In the genomic region with DNA sequence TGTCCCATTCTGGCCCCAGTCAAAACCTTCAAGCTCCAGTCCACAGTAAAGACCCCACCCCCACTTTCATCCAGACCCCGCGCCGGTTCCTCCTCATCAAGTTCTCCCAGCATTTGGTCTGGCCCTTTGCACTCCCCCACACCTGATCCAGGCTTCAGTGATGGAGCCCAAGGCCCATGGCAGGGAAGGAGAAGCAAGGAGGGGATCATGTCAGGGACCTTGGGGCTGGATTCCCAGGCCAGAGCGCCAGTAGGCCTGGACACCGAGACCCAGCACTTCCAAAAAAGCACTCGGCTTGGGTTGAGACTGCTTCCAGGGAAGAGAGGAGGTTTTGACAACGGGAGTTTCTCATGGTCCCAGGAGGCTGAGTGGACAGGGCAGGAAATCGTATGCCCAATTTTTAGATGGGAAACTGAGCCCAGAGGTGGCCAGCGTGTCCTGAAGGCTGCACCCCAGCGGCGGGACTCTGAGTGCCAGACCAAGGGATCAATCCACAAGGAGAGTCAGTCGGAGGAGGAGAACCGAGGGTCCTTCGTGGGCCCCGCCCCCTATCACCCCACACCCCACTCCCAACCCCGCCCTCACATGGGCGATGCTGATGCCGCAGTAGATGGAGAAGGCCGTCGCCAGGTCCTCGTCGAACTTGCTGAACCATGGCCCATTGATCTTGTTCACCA, we compare ENCODE assay signal across 1 cellular context.
TF ChIP-seq lines count a peak whose summit lies in the region.

No MANE protein-coding gene starts in this region.

TF ChIP-seq in HepG2, 621 proteins besides CTCF, POLR2A, EP300 and RAD21 (continued from another document):
- TF ChIP-seq, protein P1, sequence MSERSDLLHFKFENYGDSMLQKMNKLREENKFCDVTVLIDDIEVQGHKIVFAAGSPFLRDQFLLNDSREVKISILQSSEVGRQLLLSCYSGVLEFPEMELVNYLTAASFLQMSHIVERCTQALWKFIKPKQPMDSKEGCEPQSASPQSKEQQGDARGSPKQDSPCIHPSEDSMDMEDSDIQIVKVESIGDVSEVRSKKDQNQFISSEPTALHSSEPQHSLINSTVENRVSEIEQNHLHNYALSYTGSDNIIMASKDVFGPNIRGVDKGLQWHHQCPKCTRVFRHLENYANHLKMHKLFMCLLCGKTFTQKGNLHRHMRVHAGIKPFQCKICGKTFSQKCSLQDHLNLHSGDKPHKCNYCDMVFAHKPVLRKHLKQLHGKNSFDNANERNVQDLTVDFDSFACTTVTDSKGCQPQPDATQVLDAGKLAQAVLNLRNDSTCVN (CRISPR knock-in tag; IDR thresholded peaks at IDR 0.05; ENCODE audit: borderline replicate concordance): no peak
- TF ChIP-seq ZNF180 (CRISPR knock-in tag; IDR thresholded peaks at IDR 0.05; ENCODE audit: borderline replicate concordance, low read depth) (no peak), REL (CRISPR knock-in tag; conservative IDR thresholded peaks at IDR 0.05) (no peak), ZFP90 (CRISPR knock-in tag; IDR thresholded peaks at IDR 0.05; ENCODE audit: borderline replicate concordance) (no peak), ZFP36L1 (CRISPR knock-in tag; IDR thresholded peaks at IDR 0.05) (no peak), PHB2 (IDR thresholded peaks at IDR 0.05; ENCODE audit: partially characterized antibody) (no peak), CC2D1A (CRISPR knock-in tag; IDR thresholded peaks at IDR 0.05) (no peak), ZNF644 (CRISPR knock-in tag; IDR thresholded peaks at IDR 0.05; ENCODE audit: low read depth) (no peak), MED8 (CRISPR knock-in tag; IDR thresholded peaks at IDR 0.05; ENCODE audit: insufficient replicate concordance) (no peak)
- TF ChIP-seq, protein P2, sequence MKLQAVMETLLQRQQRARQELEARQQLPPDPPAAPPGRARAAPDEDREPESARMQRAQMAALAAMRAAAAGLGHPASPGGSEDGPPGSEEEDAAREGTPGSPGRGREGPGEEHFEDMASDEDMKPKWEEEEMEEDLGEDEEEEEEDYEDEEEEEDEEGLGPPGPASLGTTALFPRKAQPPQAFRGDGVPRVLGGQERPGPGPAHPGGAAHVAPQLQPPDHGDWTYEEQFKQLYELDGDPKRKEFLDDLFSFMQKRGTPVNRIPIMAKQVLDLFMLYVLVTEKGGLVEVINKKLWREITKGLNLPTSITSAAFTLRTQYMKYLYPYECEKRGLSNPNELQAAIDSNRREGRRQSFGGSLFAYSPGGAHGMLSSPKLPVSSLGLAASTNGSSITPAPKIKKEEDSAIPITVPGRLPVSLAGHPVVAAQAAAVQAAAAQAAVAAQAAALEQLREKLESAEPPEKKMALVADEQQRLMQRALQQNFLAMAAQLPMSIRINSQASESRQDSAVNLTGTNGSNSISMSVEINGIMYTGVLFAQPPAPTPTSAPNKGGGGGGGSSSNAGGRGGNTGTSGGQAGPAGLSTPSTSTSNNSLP (IDR thresholded peaks at IDR 0.05; ENCODE audit: low read depth, low read length): no peak
- TF ChIP-seq, protein P3, sequence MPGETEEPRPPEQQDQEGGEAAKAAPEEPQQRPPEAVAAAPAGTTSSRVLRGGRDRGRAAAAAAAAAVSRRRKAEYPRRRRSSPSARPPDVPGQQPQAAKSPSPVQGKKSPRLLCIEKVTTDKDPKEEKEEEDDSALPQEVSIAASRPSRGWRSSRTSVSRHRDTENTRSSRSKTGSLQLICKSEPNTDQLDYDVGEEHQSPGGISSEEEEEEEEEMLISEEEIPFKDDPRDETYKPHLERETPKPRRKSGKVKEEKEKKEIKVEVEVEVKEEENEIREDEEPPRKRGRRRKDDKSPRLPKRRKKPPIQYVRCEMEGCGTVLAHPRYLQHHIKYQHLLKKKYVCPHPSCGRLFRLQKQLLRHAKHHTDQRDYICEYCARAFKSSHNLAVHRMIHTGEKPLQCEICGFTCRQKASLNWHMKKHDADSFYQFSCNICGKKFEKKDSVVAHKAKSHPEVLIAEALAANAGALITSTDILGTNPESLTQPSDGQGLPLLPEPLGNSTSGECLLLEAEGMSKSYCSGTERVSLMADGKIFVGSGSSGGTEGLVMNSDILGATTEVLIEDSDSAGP (CRISPR knock-in tag; IDR thresholded peaks at IDR 0.05; ENCODE audit: borderline replicate concordance): no peak
- TF ChIP-seq, protein P4, sequence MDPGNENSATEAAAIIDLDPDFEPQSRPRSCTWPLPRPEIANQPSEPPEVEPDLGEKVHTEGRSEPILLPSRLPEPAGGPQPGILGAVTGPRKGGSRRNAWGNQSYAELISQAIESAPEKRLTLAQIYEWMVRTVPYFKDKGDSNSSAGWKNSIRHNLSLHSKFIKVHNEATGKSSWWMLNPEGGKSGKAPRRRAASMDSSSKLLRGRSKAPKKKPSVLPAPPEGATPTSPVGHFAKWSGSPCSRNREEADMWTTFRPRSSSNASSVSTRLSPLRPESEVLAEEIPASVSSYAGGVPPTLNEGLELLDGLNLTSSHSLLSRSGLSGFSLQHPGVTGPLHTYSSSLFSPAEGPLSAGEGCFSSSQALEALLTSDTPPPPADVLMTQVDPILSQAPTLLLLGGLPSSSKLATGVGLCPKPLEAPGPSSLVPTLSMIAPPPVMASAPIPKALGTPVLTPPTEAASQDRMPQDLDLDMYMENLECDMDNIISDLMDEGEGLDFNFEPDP (CRISPR knock-in tag; conservative IDR thresholded peaks at IDR 0.05): no peak
TF ChIP-seq in HepG2: peak in this region for 0.
